ENCODE assay signal across 19 cellular contexts in the genomic region with DNA sequence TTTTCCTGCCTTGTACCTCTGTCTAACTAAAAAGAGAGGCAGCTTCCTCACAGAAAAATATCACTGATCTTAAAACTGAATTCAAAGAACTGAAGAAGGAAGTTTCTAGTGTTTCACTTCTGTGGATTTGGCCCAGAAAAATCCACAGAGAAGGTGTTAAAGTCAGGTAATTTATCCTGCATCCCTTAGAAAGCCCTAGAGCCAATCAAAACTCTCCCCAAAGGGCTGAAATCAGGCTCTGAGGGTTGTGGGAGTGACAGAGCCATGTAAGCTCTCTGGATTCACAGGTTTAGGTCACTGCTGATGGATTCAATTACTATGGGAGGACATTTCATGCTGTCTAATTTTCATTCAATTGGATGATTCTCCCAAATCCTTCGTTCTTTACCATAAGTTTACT.
"Had no signal": no experiment of that assay in that cellular context is flagged by ENCODE, and none has a peak within 500 bp of the region (broad histone marks: within the 10 kb centered on the region; RNA-seq: fewer than 3 reads in every experiment).

No MANE protein-coding gene starts in this region.

- H3K4me1 ChIP-seq: parathyroid adenoma, testis had no signal

- H3K79me2 ChIP-seq: parathyroid adenoma had no signal

- H3K36me3 ChIP-seq: left lung, neutrophil, stomach, upper lobe of left lung had no signal

- H3K27ac ChIP-seq: left lung, neutrophil, parathyroid adenoma, stomach, testis, upper lobe of left lung had no signal

- H3K9ac ChIP-seq: parathyroid adenoma had no signal

- ATAC-seq: activated naive CD8-positive, alpha-beta T cell treated with anti-CD3 and anti-CD28 coated beads, Interleukin-2, amount 50 U/mL, for 24 hours; effector memory CD8-positive, alpha-beta T cell; left lung; mucosa of descending colon; naive thymus-derived CD4-positive, alpha-beta T cell had no signal

- H3K27me3 ChIP-seq: testis, upper lobe of left lung had no signal

- H3K4me3 ChIP-seq: left lung, mucosa of descending colon, stomach, testis, upper lobe of left lung had no signal

- H2AFZ ChIP-seq: parathyroid adenoma had no signal

- DNase-seq: activated CD4-positive, alpha-beta T cell treated with anti-CD3 and anti-CD28 coated beads for 4 hours; activated CD8-positive, alpha-beta memory T cell treated with anti-CD3 and anti-CD28 coated beads, Interleukin-2, amount 50 U/mL, for 48 hours; activated naive CD4-positive, alpha-beta T cell treated with anti-CD3 and anti-CD28 coated beads for 36 hours; activated naive CD8-positive, alpha-beta T cell treated with anti-CD3 and anti-CD28 coated beads, Interleukin-2, amount 50 U/mL, for 24 hours; effector memory CD8-positive, alpha-beta T cell; left lung; mucosa of descending colon; naive thymus-derived CD4-positive, alpha-beta T cell; stimulated activated CD4-positive, alpha-beta T cell treated with anti-CD3 and anti-CD28 coated beads, Interleukin-12 subunit alpha, Interleukin-12 subunit beta, amount 100 ng/mL, for 4 hours; stimulated activated CD4-positive, alpha-beta T cell treated with anti-CD3 and anti-CD28 coated beads, Interleukin-2, amount 100 ng/mL, for 24 hours; stomach; testis; upper lobe of left lung had no signal

- FAIRE-seq: astrocyte, bronchial epithelial cell, frontal cortex, islet of Langerhans had no signal

- H3K9me3 ChIP-seq: left lung, mucosa of descending colon, neutrophil, stomach, testis, upper lobe of left lung had no signal
